ENCODE assay signal across 26 cellular contexts in the genomic region with DNA sequence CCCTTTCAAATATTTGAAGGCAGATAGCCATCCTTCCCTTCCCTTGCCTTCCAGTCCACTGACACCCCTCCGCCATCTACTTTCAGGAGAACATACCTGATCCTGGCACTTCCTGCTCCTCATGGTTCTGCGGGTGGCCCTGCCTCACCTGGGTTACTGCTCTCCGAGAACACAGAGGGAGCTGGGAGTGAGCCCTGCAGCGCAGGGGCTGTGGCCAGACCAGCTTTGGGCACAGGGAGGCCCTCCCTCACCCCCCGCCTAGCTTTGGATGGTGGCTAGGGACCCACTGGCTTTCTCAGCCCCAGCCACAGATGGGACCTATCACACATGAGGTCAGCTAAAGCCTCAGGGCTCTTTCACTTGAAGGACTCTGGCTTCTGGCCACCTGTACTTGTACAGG. TPM values are rescaled to one million over a fixed set of nuclear protein-coding genes. Genes with fewer than 3 reads are reported as not detected.
A peak's percentile ranks its signal among the peaks of the same experiment; 100 is the strongest.
DNase-seq lines count a peak whose midpoint lies in the region; ATAC-seq, FAIRE-seq and TF ChIP-seq lines count a peak whose summit lies in the region.
"Had no signal": no experiment of that assay in that cellular context is flagged by ENCODE, and none has a peak within 500 bp of the region (broad histone marks: within the 10 kb centered on the region; RNA-seq: fewer than 3 reads in every experiment).

No MANE protein-coding gene starts in this region.

- FAIRE-seq in endothelial cell of umbilical vein (lab: Jason Lieb, UNC) = no peak
- FAIRE-seq: GM19239, H54 had no signal

- H3K4me3 Mint-ChIP-seq in GM23338 = peak overlapping the region; percentile 49; the same call in 1 of the 3 replicates
- peak overlapping the region in 1 of 2 experiments; percentile 16; a peak in 1 of 5 replicates for H3K4me3 Mint-ChIP-seq in H9
- H3K4me3 Mint-ChIP-seq: CD8-positive, alpha-beta T cell had no signal

- H2BK5ac ChIP-seq in H9 (ENCODE audit: insufficient read length, low read length) (no peak overlapping the region), mesenchymal stem cell (ENCODE audit: low read depth, low read length, poor library complexity, severe bottlenecking) (no peak overlapping the region)

- WGBS in H9 (ENCODE audit: extremely low coverage, insufficient read length, low lambda C conversion rate) = no CpG with 5 or more reads among the region's 5 CpGs
- 94% methylated on average over 5 of the region's 5 CpGs for WGBS in smooth muscle cell (ENCODE audit: low lambda C conversion rate)
- 80% methylated on average over 5 of the region's 5 CpGs for WGBS in mesenchymal stem cell

- no peaks in the 10 kb centered on the region for H4K20me1 ChIP-seq in GM23338 (replicated peaks; ENCODE audit: insufficient read depth)
- H4K20me1 ChIP-seq in H9 (ENCODE audit: control insufficient read depth, insufficient read depth, insufficient read length) = no peaks in the 10 kb centered on the region
- no peaks in the 10 kb centered on the region for H4K20me1 ChIP-seq in endothelial cell of umbilical vein (replicated peaks; ENCODE audit: control insufficient read depth, extremely low read depth, insufficient read depth, low read length)
- no peaks in the 10 kb centered on the region for H4K20me1 ChIP-seq in smooth muscle cell (ENCODE audit: low read depth)

- no peak overlapping the region for H3T11ph ChIP-seq in H9 (ENCODE audit: low read length)

- H3K4me3 ChIP-seq in GM23338 (no peak overlapping the region), endothelial cell of umbilical vein (replicated peaks in 1 of 3; ENCODE audit: insufficient read depth in 1 of 3, low read depth in 1 of 3, low read length in 3 of 3) (no peak overlapping the region), smooth muscle cell (no peak overlapping the region), mesenchymal stem cell (ENCODE audit: insufficient read depth in 1 of 2, low read depth in 1 of 2, low read length in 2 of 2) (no peak overlapping the region)

- H3K79me1 ChIP-seq in H9 (ENCODE audit: insufficient read depth, low read depth, low read length, poor library complexity, severe bottlenecking) (no peaks in the 10 kb centered on the region), mesenchymal stem cell (replicated peaks; ENCODE audit: low read length, poor library complexity, severe bottlenecking) (no peaks in the 10 kb centered on the region)

- H3K9ac ChIP-seq in H9 (ENCODE audit: extremely low read depth, insufficient read length, low read length) (no peak overlapping the region), endothelial cell of umbilical vein (replicated peaks; ENCODE audit: extremely low read depth, insufficient read depth, low read length) (no peak overlapping the region), smooth muscle cell (ENCODE audit: low read depth) (no peak overlapping the region), mesenchymal stem cell (ENCODE audit: low read length) (no peak overlapping the region)
- H3K9ac ChIP-seq: SK-N-SH had no signal

- no peaks in the 10 kb centered on the region for H3K23me2 ChIP-seq in H9 (ENCODE audit: insufficient read length, low read depth, low read length, poor library complexity, severe bottlenecking)

- H4K8ac ChIP-seq in H9 (replicated peaks; ENCODE audit: insufficient read length, low read depth, low read length) = no peak overlapping the region
- H4K8ac ChIP-seq in mesenchymal stem cell (ENCODE audit: low read length) = no peak overlapping the region

- CTCF ChIA-PET in endothelial cell of umbilical vein (lab: Charles Lee) = no interaction called here

- H3K9me3 Mint-ChIP-seq in GM23338 (no peaks in the 10 kb centered on the region), H9 (no peaks in the 10 kb centered on the region)
- H3K9me3 Mint-ChIP-seq: CD8-positive, alpha-beta T cell had no signal

- no peak for TF ChIP-seq CTCF in GM23338 (conservative IDR thresholded peaks at IDR 0.05; ENCODE audit: low read depth in 2 of 2)
- TF ChIP-seq CTCF in H9 (conservative IDR thresholded peaks at IDR 0.05) = no peak
- TF ChIP-seq CTCF in endothelial cell of umbilical vein (IDR thresholded peaks at IDR 0.05; ENCODE audit: extremely low read depth in 1 of 2, insufficient read depth in 1 of 2, low read depth in 1 of 2, low read length in 2 of 2) = no peak
- TF ChIP-seq CTCF in smooth muscle cell (IDR thresholded peaks at IDR 0.05; ENCODE audit: borderline replicate concordance, insufficient read depth, poor library complexity, severe bottlenecking) = no peak

- no TSS peak for BruUV-seq in endothelial cell of umbilical vein (replicated peaks; lab: Mats Ljungman, UMichigan)

- H3K4me1 ChIP-seq in GM23338 (ENCODE audit: insufficient read depth) (no peaks in the 10 kb centered on the region; the same call in 1 of the 2 replicates), H9 (ENCODE audit: insufficient read depth, low read length) (no peaks in the 10 kb centered on the region), endothelial cell of umbilical vein (ENCODE audit: control insufficient read depth, extremely low read depth, insufficient read depth, low read length) (no peaks in the 10 kb centered on the region), smooth muscle cell (ENCODE audit: low read depth) (peaks cover 3% of the 10 kb centered on the region), mesenchymal stem cell (ENCODE audit: control insufficient read depth, insufficient read depth, low read depth, low read length) (peaks cover 9% of the 10 kb centered on the region)

- H3K18ac ChIP-seq in H9 (ENCODE audit: insufficient read length, low read depth, low read length) (no peak overlapping the region), mesenchymal stem cell (ENCODE audit: low read depth in 1 of 2, low read length in 2 of 2) (no peak overlapping the region)

- H3K27me3 ChIP-seq in GM23338 (ENCODE audit: insufficient read depth) (peaks cover 49% of the 10 kb centered on the region), H9 (ENCODE audit: insufficient read depth, low read length) (no peaks in the 10 kb centered on the region; the same call in 1 of the 2 replicates), endothelial cell of umbilical vein (ENCODE audit: control insufficient read depth in 2 of 2, insufficient read depth in 2 of 2, low read length in 2 of 2) (peaks cover 21 to 24% of the 10 kb centered on the region in 2 experiments), smooth muscle cell (ENCODE audit: low read depth) (peaks cover 42% of the 10 kb centered on the region), mesenchymal stem cell (ENCODE audit: control insufficient read depth in 1 of 2, insufficient read depth in 1 of 2, low read length in 2 of 2) (peaks cover 56 to 68% of the 10 kb centered on the region in 2 experiments)

- H3K27ac ChIP-seq in GM23338 (ENCODE audit: low read depth) (no peak overlapping the region), H9 (ENCODE audit: insufficient read length, low read depth, low read length) (no peak overlapping the region), endothelial cell of umbilical vein (ENCODE audit: insufficient read depth, low read depth, low read length) (no peak overlapping the region), smooth muscle cell (ENCODE audit: low read depth) (no peak overlapping the region), mesenchymal stem cell (ENCODE audit: low read length, poor library complexity, severe bottlenecking) (no peak overlapping the region)

- H2AFZ ChIP-seq in GM23338 (no peak overlapping the region), H9 (ENCODE audit: low read length) (no peak overlapping the region), endothelial cell of umbilical vein (ENCODE audit: low read depth, low read length) (no peak overlapping the region), smooth muscle cell (ENCODE audit: low read depth) (no peak overlapping the region), mesenchymal stem cell (ENCODE audit: low read depth, low read length) (no peak overlapping the region)

- H2BK15ac ChIP-seq in H9 (ENCODE audit: low read depth, low read length) (no peak overlapping the region), mesenchymal stem cell (ENCODE audit: low read depth, poor library complexity, severe bottlenecking) (no peak overlapping the region)

- H3K4me1 Mint-ChIP-seq in GM23338 (peaks cover 8% of the 10 kb centered on the region), H9 (peaks cover 9 to 14% of the 10 kb centered on the region in 2 experiments; a peak in 3 of 4 replicates)

- H3K79me2 ChIP-seq in GM23338 (replicated peaks; ENCODE audit: insufficient read depth) = no peaks in the 10 kb centered on the region
- peaks cover 1% of the 10 kb centered on the region; the same call in 1 of the 2 replicates for H3K79me2 ChIP-seq in H9 (ENCODE audit: insufficient read depth, low read length)
- no peaks in the 10 kb centered on the region for H3K79me2 ChIP-seq in endothelial cell of umbilical vein (ENCODE audit: control insufficient read depth, insufficient read depth, low read length)
- H3K79me2 ChIP-seq in smooth muscle cell (ENCODE audit: low read depth) = no peaks in the 10 kb centered on the region

- H4K91ac ChIP-seq in H9 (ENCODE audit: insufficient read length, low read depth, low read length) (no peak overlapping the region), mesenchymal stem cell (ENCODE audit: low read length) (no peak overlapping the region)

- ATAC-seq in GM23338 (no peak), GM21723 (IDR thresholded peaks at IDR 0.05; ENCODE audit: unreplicated experiment) (no peak)
- ATAC-seq: CD8-positive, alpha-beta T cell; PC-3 had no signal

- H2BK12ac ChIP-seq in H9 (ENCODE audit: insufficient read length, low read depth, low read length) = no peak overlapping the region
- H2BK12ac ChIP-seq in mesenchymal stem cell (ENCODE audit: low read length in 2 of 2) = no peak overlapping the region

- H2BK20ac ChIP-seq in H9 (ENCODE audit: low read depth, low read length, poor library complexity, severe bottlenecking) = no peak overlapping the region

- TF ChIP-seq POLR2A in endothelial cell of umbilical vein (IDR thresholded peaks at IDR 0.05; ENCODE audit: low read depth, low read length) = no peak

- intact Hi-C loops in endothelial cell of umbilical vein (cut with micrococcal nuclease) = no loop called here

- H3K27ac Mint-ChIP-seq in GM23338 (no peak overlapping the region), H9 (no peak overlapping the region)
- H3K27ac Mint-ChIP-seq: CD8-positive, alpha-beta T cell had no signal

- no peak overlapping the region for H4K5ac ChIP-seq in H9 (ENCODE audit: insufficient read length, low read depth, low read length)

- H3K36me3 ChIP-seq in GM23338 (ENCODE audit: insufficient read depth) = no peaks in the 10 kb centered on the region
- H3K36me3 ChIP-seq in endothelial cell of umbilical vein (ENCODE audit: control insufficient read depth in 2 of 2, extremely low read depth in 1 of 2, insufficient read depth in 2 of 2, low read length in 2 of 2) = no peaks in the 10 kb centered on the region
- no peaks in the 10 kb centered on the region for H3K36me3 ChIP-seq in smooth muscle cell (ENCODE audit: low read depth)
- H3K36me3 ChIP-seq in mesenchymal stem cell (ENCODE audit: control insufficient read depth in 1 of 2, insufficient read depth in 2 of 2, low read depth in 1 of 2, low read length in 2 of 2) = no peaks in the 10 kb centered on the region

- no peak overlapping the region for H3K14ac ChIP-seq in H9 (ENCODE audit: insufficient read depth, low read length)
- H3K14ac ChIP-seq in mesenchymal stem cell (ENCODE audit: low read length in 2 of 2) = no peak overlapping the region

- no peaks in the 10 kb centered on the region for H3K9me2 ChIP-seq in GM23338 (ENCODE audit: insufficient read depth)
- H3K9me2 ChIP-seq: SK-N-SH had no signal

- H3K27me3 Mint-ChIP-seq in GM23338 (ENCODE audit: insufficient read depth, low read depth, poor library complexity) = peaks cover 19% of the 10 kb centered on the region
- peaks cover 71% of the 10 kb centered on the region for H3K27me3 Mint-ChIP-seq in H9 (ENCODE audit: low read depth)

- H3K36me3 Mint-ChIP-seq in GM23338 (ENCODE audit: low read depth) = no peaks in the 10 kb centered on the region
- H3K36me3 Mint-ChIP-seq in H9 (ENCODE audit: insufficient read depth in 1 of 3, low read depth in 3 of 3) = no peaks in the 10 kb centered on the region
- H3K36me3 Mint-ChIP-seq: CD8-positive, alpha-beta T cell had no signal

- H3K9me1 ChIP-seq in endothelial cell of umbilical vein (replicated peaks; ENCODE audit: control insufficient read depth, extremely low read depth, insufficient read depth, low read length) = no peaks in the 10 kb centered on the region

- H2BK120ac ChIP-seq in H9 (ENCODE audit: low read depth, low read length, poor library complexity, severe bottlenecking) (no peak overlapping the region), mesenchymal stem cell (ENCODE audit: low read depth, low read length) (no peak overlapping the region)

- H3F3A ChIP-seq in GM23338 (replicated peaks; ENCODE audit: low read depth) (no peaks in the 10 kb centered on the region), smooth muscle cell (ENCODE audit: low read depth) (no peaks in the 10 kb centered on the region)

- H3K4me2 ChIP-seq in GM23338 (no peak overlapping the region), H9 (ENCODE audit: insufficient read depth, insufficient read length, low read length) (no peak overlapping the region), endothelial cell of umbilical vein (ENCODE audit: insufficient read depth, low read length) (no peak overlapping the region), smooth muscle cell (peak overlapping the region; percentile 17), mesenchymal stem cell (ENCODE audit: low read length, poor library complexity, severe bottlenecking) (no peak overlapping the region)
- H3K4me2 ChIP-seq: SK-N-SH had no signal

- POLR2A ChIA-PET in endothelial cell of umbilical vein (lab: Charles Lee) = no interaction called here

- no peak overlapping the region for H3K4ac ChIP-seq in H9 (ENCODE audit: low read depth, low read length)
- no peak overlapping the region for H3K4ac ChIP-seq in mesenchymal stem cell (ENCODE audit: low read depth in 1 of 2, low read length in 2 of 2)

- DNase-seq in GM23338 (ENCODE audit: low spot score) = no peak
- DNase-seq in H9 = peak; percentile 26
- no peak for DNase-seq in endothelial cell of umbilical vein (ENCODE audit: low read depth, low spot score)
- no peak for DNase-seq in smooth muscle cell (lab: John Stamatoyannopoulos, UW; ENCODE audit: unreplicated experiment)
- no peak for DNase-seq in amniotic stem cell (lab: John Stamatoyannopoulos, UW)
- DNase-seq in mesenchymal stem cell = no peak
- DNase-seq: C1 segment of cervical spinal cord; CD8-positive, alpha-beta T cell; DMS 273 treated with DMSO at 0.1 percent for 48 hours; Kasumi-1; NCI-H1092 treated with DMSO at 0.1 percent for 48 hours; NCI-H1436; NCI-H187; NCI-H2081 treated with DMSO at 0.1 percent for 48 hours; NCI-H2171; NCI-H226; NCI-H510A treated with DMSO at 0.1 percent for 48 hours; NCI-H748 treated with DMSO at 0.1 percent for 48 hours; NK-92 treated with Interleukin-12 subunit alpha and Interleukin-12 subunit beta, amount 100 ng/mL, for 24 hours; PC-3; SK-N-SH had no signal

- no peak overlapping the region for H3K56ac ChIP-seq in H9 (ENCODE audit: insufficient read length, low read depth, low read length)

- H3K23ac ChIP-seq in H9 (ENCODE audit: insufficient read length, low read depth, low read length) = no peak overlapping the region
- H3K23ac ChIP-seq in mesenchymal stem cell (ENCODE audit: low read length in 2 of 2) = peak overlapping the region in 1 of 2 experiments; percentile 59

- dilution Hi-C loops in endothelial cell of umbilical vein (cut with MboI; ENCODE audit: extremely low pct_ligation_motif_present, low sequenced_read_pairs) = no loop called here

- no peak overlapping the region for H2AK5ac ChIP-seq in H9 (ENCODE audit: insufficient read length, low read length)
- no peak overlapping the region for H2AK5ac ChIP-seq in mesenchymal stem cell (ENCODE audit: low read length, severe bottlenecking)

- H3K9me3 ChIP-seq in H9 (ENCODE audit: control insufficient read depth, low read depth, low read length) (no peaks in the 10 kb centered on the region), endothelial cell of umbilical vein (replicated peaks; ENCODE audit: control insufficient read depth, insufficient read depth, low read length) (no peaks in the 10 kb centered on the region), smooth muscle cell (replicated peaks; ENCODE audit: low read depth) (no peaks in the 10 kb centered on the region), mesenchymal stem cell (ENCODE audit: control insufficient read depth, low read length) (no peaks in the 10 kb centered on the region)
- H3K9me3 ChIP-seq: SK-N-SH had no signal

RNA-seq across cellular contexts. Expression of gene IQSEC3, which starts 12.4 kb away (rescaled TPM):
- 2.1 and 3.8 TPM in 2 replicates for total RNA-seq in GM23338 (2014; rRNA removed; shearing (Covaris generic))
- 3.3 and 3.6 TPM in 2 replicates for polyA plus RNA-seq in GM23338 (2016; fragmentation: Nextera tagmentation; extraction: Ambion mirVana)
- 0.50 and 0.55 TPM in 2 replicates for total RNA-seq in H9 (2021)
- not detected in 2 replicates for total RNA-seq in endothelial cell of umbilical vein
- not detected in 2 replicates for polyA plus RNA-seq in endothelial cell of umbilical vein
- not detected in 2 replicates for polyA plus RNA-seq in endothelial cell of umbilical vein (2011; cell fraction: cytosol; rRNA removed)
- not detected in 2 replicates for polyA plus RNA-seq in endothelial cell of umbilical vein (2011; cell fraction: nucleus; rRNA removed)
- not detected in 2 replicates for polyA plus RNA-seq in endothelial cell of umbilical vein (2012)
- polyA minus RNA-seq in endothelial cell of umbilical vein = not detected in 2 replicates
- polyA minus RNA-seq in endothelial cell of umbilical vein (2011; cell fraction: cytosol; rRNA and poly(A)+ RNA removed) = not detected
- not detected in 2 replicates for polyA minus RNA-seq in endothelial cell of umbilical vein (2011; cell fraction: nucleus; rRNA and poly(A)+ RNA removed)
- total RNA-seq in smooth muscle cell = 0.72 and 1.2 TPM in 2 replicates
- 1.9 and 2.4 TPM in 2 replicates for polyA plus RNA-seq in smooth muscle cell
- polyA plus RNA-seq in mesenchymal stem cell (2013, experiment 1 of 2) = 0.39 TPM
- polyA plus RNA-seq in mesenchymal stem cell (2013, experiment 2 of 2) = 0.25 TPM
- total RNA-seq: A673, M059J had no signal
